ENCODE assay signal across 3 cellular contexts in genomic region chr1:45286521-45286920, GRCh38. TPM values are rescaled to one million over a fixed set of nuclear protein-coding genes. Genes with fewer than 3 reads are reported as not detected.
"Had no signal": no experiment of that assay in that cellular context is flagged by ENCODE, and none has a peak within 500 bp of the region (broad histone marks: within the 10 kb centered on the region; RNA-seq: fewer than 3 reads in every experiment).

No MANE protein-coding gene starts in this region.

RNA-seq across cellular contexts. Expression of gene HPDL, which starts 40.2 kb away (rescaled TPM):
- total RNA-seq: ascending aorta, cardiac septum had no signal
- polyA plus RNA-seq: aorta had no signal
